Comparison of ENCODE assay signal across 9 cellular contexts in genomic region chr6:118708055-118708454, GRCh38. TPM values are rescaled to one million over a fixed set of nuclear protein-coding genes. Genes with fewer than 3 reads are reported as not detected.
DNase-seq lines count a peak whose midpoint lies in the region; ATAC-seq and TF ChIP-seq lines count a peak whose summit lies in the region.
"Had no signal": no experiment of that assay in that cellular context is flagged by ENCODE, and none has a peak within 500 bp of the region (broad histone marks: within the 10 kb centered on the region; RNA-seq: fewer than 3 reads in every experiment).

No MANE protein-coding gene starts in this region.

- H3K9me3 Mint-ChIP-seq in activated naive CD8-positive, alpha-beta T cell treated with anti-CD3 and anti-CD28 coated beads, Interleukin-2, amount 10 ng/mL, durations not matched to agents 7 days and 5 days, result no peaks in the 10 kb centered on the region
- H3K9me3 Mint-ChIP-seq in memory B cell, result no peaks in the 10 kb centered on the region

- in situ Hi-C loops in ACHN (cut with HindIII; ENCODE audit: low pct_ligation_motif_present, low pct_unique_long_range_greater_than_20kb, low sequenced_read_pairs), result no loop called here

- peak overlapping the region; percentile 93 for H3K4me3 Mint-ChIP-seq in activated naive CD8-positive, alpha-beta T cell treated with anti-CD3 and anti-CD28 coated beads, Interleukin-2, amount 10 ng/mL, durations not matched to agents 7 days and 5 days
- peak overlapping the region; percentile 98 for H3K4me3 Mint-ChIP-seq in memory B cell

- TF ChIP-seq CTCF in HFF-Myc (IDR thresholded peaks at IDR 0.05; ENCODE audit: low read depth, low read length, missing control alignments), result no peak

- H3K27me3 Mint-ChIP-seq in activated naive CD8-positive, alpha-beta T cell treated with anti-CD3 and anti-CD28 coated beads, Interleukin-2, amount 10 ng/mL, durations not matched to agents 7 days and 5 days, result no peaks in the 10 kb centered on the region
- no peaks in the 10 kb centered on the region for H3K27me3 Mint-ChIP-seq in memory B cell

- POLR2A ChIA-PET in activated naive CD8-positive, alpha-beta T cell treated with anti-CD3 and anti-CD28 coated beads, Interleukin-2, amount 10 ng/mL, durations not matched to agents 7 days and 5 days (lab: Charles Lee), result interaction anchor here (1.1 to 3.8 kb wide), 12 partner anchors 9 to 186 kb away, joined by 3 to 30 read pairs (median 6); partner anchors contain the start of genes ASF1A and CEP85L

- H3K36me3 Mint-ChIP-seq in activated naive CD8-positive, alpha-beta T cell treated with anti-CD3 and anti-CD28 coated beads, Interleukin-2, amount 10 ng/mL, durations not matched to agents 7 days and 5 days, result peaks cover 20% of the 10 kb centered on the region
- peaks cover 3% of the 10 kb centered on the region for H3K36me3 Mint-ChIP-seq in memory B cell

- no peak for ATAC-seq in activated naive CD8-positive, alpha-beta T cell treated with anti-CD3 and anti-CD28 coated beads, Interleukin-2, amount 10 ng/mL, durations not matched to agents 7 days and 5 days (ENCODE audit: low read depth)
- no peak for ATAC-seq in memory B cell (ENCODE audit: low read depth)
- no peak for ATAC-seq in GM21381 (IDR thresholded peaks at IDR 0.05; ENCODE audit: unreplicated experiment)

- peaks cover 63% of the 10 kb centered on the region for H3K4me1 Mint-ChIP-seq in activated naive CD8-positive, alpha-beta T cell treated with anti-CD3 and anti-CD28 coated beads, Interleukin-2, amount 10 ng/mL, durations not matched to agents 7 days and 5 days
- peaks cover 54% of the 10 kb centered on the region for H3K4me1 Mint-ChIP-seq in memory B cell

- peak overlapping the region; percentile 69 for H3K27ac Mint-ChIP-seq in activated naive CD8-positive, alpha-beta T cell treated with anti-CD3 and anti-CD28 coated beads, Interleukin-2, amount 10 ng/mL, durations not matched to agents 7 days and 5 days
- H3K27ac Mint-ChIP-seq in memory B cell, result peak overlapping the region; percentile 99

- peak overlapping the region; percentile 53 for H3K4me3 ChIP-seq in HFF-Myc (replicated peaks; ENCODE audit: low read depth, low read length)

- peak; percentile 42 for DNase-seq in ACHN
- DNase-seq in HFF-Myc (ENCODE audit: extremely low read depth, low read depth), result no peak
- DNase-seq in activated naive CD8-positive, alpha-beta T cell treated with anti-CD3 and anti-CD28 coated beads, Interleukin-2, amount 10 ng/mL, durations not matched to agents 7 days and 5 days, result no peak
- DNase-seq in memory B cell (ENCODE audit: low spot score in 2 of 2), result no peak
- DNase-seq in HT-29 (ENCODE audit: low spot score), result no peak
- DNase-seq in NCI-H2196 (lab: John Stamatoyannopoulos, UW; ENCODE audit: unreplicated experiment), result no peak
- no peak for DNase-seq in dedifferentiated amniotic fluid mesenchymal stem cell (ENCODE audit: extremely low spot score)
- DNase-seq: MV-4-11 had no signal

RNA-seq across cellular contexts. Expression of gene CEP85L, which starts 56.7 kb away (rescaled TPM):
- 10 to 100 TPM; 48.9 to 53.1 TPM for total RNA-seq in activated naive CD8-positive, alpha-beta T cell treated with anti-CD3 and anti-CD28 coated beads, Interleukin-2, amount 10 ng/mL, durations not matched to agents 7 days and 5 days
- 0.05 and 0.13 TPM in 2 replicates for total RNA-seq in HT-29 (2014; rRNA removed; shearing (Covaris generic))

Comparison
In these comparisons a context has a peak if more than half of its experiments do, and no peak if none do; other contexts are left out.
1. RNA of gene CEP85L, which starts 56.7 kb away (total RNA-seq): 48.9 to 53.1 TPM in activated naive CD8-positive, alpha-beta T cell treated with anti-CD3 and anti-CD28 coated beads, Interleukin-2, amount 10 ng/mL, durations not matched to agents 7 days and 5 days; 0.05 to 0.13 TPM in HT-29; every median in the first group is over 10 times any median in the second.